15 cellular contexts compared by ENCODE assay signal in genomic region chr13:48530833-48531232, GRCh38. TPM values are rescaled to one million over a fixed set of nuclear protein-coding genes. Genes with fewer than 3 reads are reported as not detected.
DNase-seq lines count a peak whose midpoint lies in the region; ATAC-seq and TF ChIP-seq lines count a peak whose summit lies in the region.
"Had no signal": no experiment of that assay in that cellular context is flagged by ENCODE, and none has a peak within 500 bp of the region (broad histone marks: within the 10 kb centered on the region; RNA-seq: fewer than 3 reads in every experiment).

No MANE protein-coding gene starts in this region.

- CTCF ChIA-PET in activated CD8-positive, alpha-beta memory T cell treated with anti-CD3 and anti-CD28 coated beads, Interleukin-2, amount 10 ng/mL, durations not matched to agents 7 days and 5 days (lab: Charles Lee) = interaction anchor here (1.1 to 1.3 kb wide), 3 partner anchors 26 to 49 kb away, joined by 3 to 4 read pairs (median 3); no protein-coding TSS in a partner anchor

- H3K4me3 ChIP-seq in GM23248 = no peak overlapping the region
- no peak overlapping the region for H3K4me3 ChIP-seq in parathyroid adenoma (ENCODE audit: low read depth, low read length)

- H3K9me3 Mint-ChIP-seq in activated CD8-positive, alpha-beta memory T cell treated with anti-CD3 and anti-CD28 coated beads, Interleukin-2, amount 10 ng/mL, durations not matched to agents 7 days and 5 days (ENCODE audit: low read depth) = no peaks in the 10 kb centered on the region
- H3K9me3 Mint-ChIP-seq in brain = peaks cover 0 to 5% (median 0%) of the 10 kb centered on the region in 5 experiments
- H3K9me3 Mint-ChIP-seq: memory B cell had no signal

- H3K9ac ChIP-seq in GM23248 = no peak overlapping the region
- no peak overlapping the region for H3K9ac ChIP-seq in parathyroid adenoma

- in situ Hi-C loops in GM23248 (cut with MboI) = no loop called here

- no peak for DNase-seq in activated CD8-positive, alpha-beta memory T cell treated with anti-CD3 and anti-CD28 coated beads, Interleukin-2, amount 10 ng/mL, durations not matched to agents 7 days and 5 days
- DNase-seq in activated CD8-positive, alpha-beta memory T cell treated with anti-CD3 and anti-CD28 coated beads, Interleukin-2, amount 50 U/mL, for 4 hours = no peak
- no peak for DNase-seq in GM23248
- DNase-seq in NCI-H345 (lab: John Stamatoyannopoulos, UW) = no peak
- DNase-seq: ACHN; NCI-H1417 treated with DMSO at 0.1 percent for 48 hours; NCI-H526; pancreas; stimulated activated CD4-positive, alpha-beta T cell treated with anti-CD3 and anti-CD28 coated beads, Interleukin-12 subunit alpha, Interleukin-12 subunit beta, amount 100 ng/mL, for 4 hours had no signal

- H3K27me3 Mint-ChIP-seq in activated CD8-positive, alpha-beta memory T cell treated with anti-CD3 and anti-CD28 coated beads, Interleukin-2, amount 10 ng/mL, durations not matched to agents 7 days and 5 days = no peaks in the 10 kb centered on the region
- H3K27me3 Mint-ChIP-seq in brain = no peaks in the 10 kb centered on the region

- H3K4me1 Mint-ChIP-seq in activated CD8-positive, alpha-beta memory T cell treated with anti-CD3 and anti-CD28 coated beads, Interleukin-2, amount 10 ng/mL, durations not matched to agents 7 days and 5 days = peaks cover 53% of the 10 kb centered on the region
- peaks cover 35% of the 10 kb centered on the region for H3K4me1 Mint-ChIP-seq in brain

- no peak for TF ChIP-seq CTCF in brain (conservative IDR thresholded peaks at IDR 0.05)
- no peak for TF ChIP-seq CTCF in parathyroid adenoma (IDR thresholded peaks at IDR 0.05)

- H3K27ac ChIP-seq in GM23248 = no peak overlapping the region
- H3K27ac ChIP-seq in parathyroid adenoma = no peak overlapping the region
- H3K27ac ChIP-seq: RWPE1 had no signal

- H3K9me3 ChIP-seq in GM23248 (ENCODE audit: low read depth) = no peaks in the 10 kb centered on the region
- H3K9me3 ChIP-seq in parathyroid adenoma (ENCODE audit: control insufficient read depth, low read length) = no peaks in the 10 kb centered on the region
- H3K9me3 ChIP-seq: pancreas had no signal

- peaks cover 29% of the 10 kb centered on the region for H3K36me3 Mint-ChIP-seq in activated CD8-positive, alpha-beta memory T cell treated with anti-CD3 and anti-CD28 coated beads, Interleukin-2, amount 10 ng/mL, durations not matched to agents 7 days and 5 days
- H3K36me3 Mint-ChIP-seq in brain = no peaks in the 10 kb centered on the region
- H3K36me3 Mint-ChIP-seq: memory B cell had no signal

- peaks cover 18% of the 10 kb centered on the region for H3K79me2 ChIP-seq in GM23248 (ENCODE audit: insufficient read depth)
- no peaks in the 10 kb centered on the region for H3K79me2 ChIP-seq in parathyroid adenoma

- H3K4me1 ChIP-seq in GM23248 (ENCODE audit: insufficient read depth) = 0 out of 2 replicates have a peak, but pooled peaks cover 3% of the 10 kb centered on the region
- H3K4me1 ChIP-seq in parathyroid adenoma = peaks cover 5% of the 10 kb centered on the region

- H3K36me3 ChIP-seq in GM23248 (ENCODE audit: low read depth) (no peaks in the 10 kb centered on the region), parathyroid adenoma (ENCODE audit: control insufficient read depth, insufficient read depth, low read length) (no peaks in the 10 kb centered on the region)
- H3K36me3 ChIP-seq: pancreas had no signal

- no peaks in the 10 kb centered on the region for H4K20me1 ChIP-seq in GM23248 (ENCODE audit: insufficient read depth)

- ATAC-seq in activated CD8-positive, alpha-beta memory T cell treated with anti-CD3 and anti-CD28 coated beads, Interleukin-2, amount 10 ng/mL, durations not matched to agents 7 days and 5 days = no peak
- no peak for ATAC-seq in HG03175 (IDR thresholded peaks at IDR 0.05; ENCODE audit: unreplicated experiment)
- no peak for ATAC-seq in HG03135 (IDR thresholded peaks at IDR 0.05; ENCODE audit: unreplicated experiment)

- no peak overlapping the region for H3K4me2 ChIP-seq in GM23248 (ENCODE audit: unreplicated experiment)
- no peak overlapping the region for H3K4me2 ChIP-seq in parathyroid adenoma (ENCODE audit: low read length)

- WGBS in GM23248 (ENCODE audit: low coverage in 1 of 2, low lambda C conversion rate in 2 of 2, missing lambda C conversion rate in 2 of 2), 2 experiments = 94 to 98% methylated on average over 6 of the region's 6 CpGs

- H3K4me3 Mint-ChIP-seq in activated CD8-positive, alpha-beta memory T cell treated with anti-CD3 and anti-CD28 coated beads, Interleukin-2, amount 10 ng/mL, durations not matched to agents 7 days and 5 days = no peak overlapping the region
- H3K4me3 Mint-ChIP-seq in brain = peak overlapping the region; percentile 88 to 95 (median 93)

- no peaks in the 10 kb centered on the region for H3K9me2 ChIP-seq in GM23248 (ENCODE audit: insufficient read depth)

- H2AFZ ChIP-seq in GM23248 = peak overlapping the region; percentile 94; the same call in 1 of the 2 replicates
- peak overlapping the region; percentile 98 for H2AFZ ChIP-seq in parathyroid adenoma

- peak overlapping the region; percentile 96 for H3K27ac Mint-ChIP-seq in activated CD8-positive, alpha-beta memory T cell treated with anti-CD3 and anti-CD28 coated beads, Interleukin-2, amount 10 ng/mL, durations not matched to agents 7 days and 5 days
- peak overlapping the region in 2 of 5 experiments; percentile 96 to 98 for H3K27ac Mint-ChIP-seq in brain
- H3K27ac Mint-ChIP-seq: memory B cell had no signal

- H3K27me3 ChIP-seq in GM23248 (replicated peaks; ENCODE audit: insufficient read depth) (no peaks in the 10 kb centered on the region), parathyroid adenoma (ENCODE audit: control insufficient read depth, insufficient read depth, low read length) (no peaks in the 10 kb centered on the region)
- H3K27me3 ChIP-seq: pancreas had no signal

- peaks cover 15% of the 10 kb centered on the region for H3F3A ChIP-seq in GM23248 (ENCODE audit: insufficient read depth)

RNA-seq across cellular contexts. Expression of gene RCBTB2, which starts 2.0 kb away (rescaled TPM):
- 10 to 100 TPM; 17.0 to 22.5 TPM for total RNA-seq in activated CD8-positive, alpha-beta memory T cell treated with anti-CD3 and anti-CD28 coated beads, Interleukin-2, amount 10 ng/mL, durations not matched to agents 7 days and 5 days
- total RNA-seq in GM23248 (2014; rRNA removed; shearing (Covaris generic)) = 8.0 and 20.4 TPM in 2 replicates
- polyA plus RNA-seq in GM23248 (2016; fragmentation: Nextera tagmentation; extraction: Ambion mirVana) (9.1 and 9.4 TPM in 2 replicates), brain (ENCODE audit: insufficient read depth, low read depth, low replicate concordance) (9.1 TPM)
